Comparison of ENCODE assay signal across 9 cellular contexts in the genomic region with DNA sequence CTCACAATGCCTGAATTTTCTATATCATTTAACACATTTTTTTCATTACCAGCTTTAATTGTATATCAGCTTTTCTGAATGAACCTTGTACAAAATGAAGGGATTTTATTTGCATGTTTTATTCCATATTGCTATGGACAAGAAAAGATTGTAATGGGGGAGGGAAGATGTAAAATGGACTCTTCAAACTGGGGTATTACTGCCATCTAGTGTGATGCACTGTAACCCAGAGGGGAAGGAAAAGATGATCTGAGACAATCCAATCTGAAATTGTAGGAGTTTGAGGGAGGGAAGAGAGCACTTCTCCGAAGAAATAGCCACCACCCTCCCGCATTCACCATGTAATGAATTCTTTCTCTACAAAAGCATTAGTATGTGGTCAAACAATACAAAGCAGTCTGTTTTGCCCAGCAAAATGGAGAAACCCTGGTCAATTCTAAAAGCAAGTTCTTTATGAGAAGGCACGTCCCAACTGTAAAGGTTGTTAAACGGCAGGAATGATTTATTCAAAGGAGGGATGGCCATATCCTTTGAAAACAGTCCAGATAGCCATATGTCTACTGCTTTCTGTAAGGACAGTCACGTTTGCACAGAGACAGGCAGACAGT.
DNase-seq lines count a peak whose midpoint lies in the region; ATAC-seq, FAIRE-seq and TF ChIP-seq lines count a peak whose summit lies in the region.
"Had no signal": no experiment of that assay in that cellular context is flagged by ENCODE, and none has a peak within 500 bp of the region (broad histone marks: within the 10 kb centered on the region; RNA-seq: fewer than 3 reads in every experiment).

No MANE protein-coding gene starts in this region.

- H3K79me2 ChIP-seq in HepG2 (ENCODE audit: insufficient read depth, low read length), result no peaks in the 10 kb centered on the region

- TF ChIP-seq RAD21 in HepG2 (CRISPR knock-in tag; IDR thresholded peaks at IDR 0.05), result no peak

- DNase-seq in G401 (ENCODE audit: low spot score) (peak; percentile 83), NCI-H2227 treated with DMSO at 0.1 percent for 48 hours (lab: John Stamatoyannopoulos, UW) (peak; percentile 33), cerebellar cortex (ENCODE audit: low spot score) (peak; percentile 79), HepG2 (ENCODE audit: low spot score) (no peak), SIG-M5 (lab: John Stamatoyannopoulos, UW) (no peak), activated gamma-delta T cell (lab: John Stamatoyannopoulos, UW) (no peak)
- DNase-seq in naive thymus-derived CD8-positive, alpha-beta T cell, result no peak

- H3K9me3 ChIP-seq in HepG2 (ENCODE audit: low read length), result no peaks in the 10 kb centered on the region

- H3K9me3 Mint-ChIP-seq in naive thymus-derived CD8-positive, alpha-beta T cell, result peaks cover 0 to 3% (median 0%) of the 10 kb centered on the region in 9 donors

- BruUV-seq in HepG2 (replicated peaks; lab: Mats Ljungman, UMichigan), result no TSS peak

- TF ChIP-seq CTCF in HepG2 (CRISPR knock-in tag; IDR thresholded peaks at IDR 0.05), result peak; percentile 21; the same call in 1 of the 2 replicates

- no peak overlapping the region for H3K27ac Mint-ChIP-seq in naive thymus-derived CD8-positive, alpha-beta T cell

- H3K27ac ChIP-seq in HepG2 (ENCODE audit: extremely low read length, insufficient read depth, low read length), result no peak overlapping the region

- CTCF ChIA-PET in HepG2 (lab: Yijun Ruan, JAX; ENCODE audit: low intra/inter-chr PET ratio, low total read pairs), result no interaction called here

- no peaks in the 10 kb centered on the region for H3K36me3 Mint-ChIP-seq in naive thymus-derived CD8-positive, alpha-beta T cell

- 11% methylated on average over 5 of the region's 5 CpGs for WGBS in HepG2 (ENCODE audit: low lambda C conversion rate)

- H3K4me3 Mint-ChIP-seq in naive thymus-derived CD8-positive, alpha-beta T cell, result no peak overlapping the region

- in situ Hi-C loops in G401 (cut with HindIII; ENCODE audit: low sequenced_read_pairs), result no loop called here
- in situ Hi-C loops in HepG2 (cut with HindIII; ENCODE audit: extremely low pct_ligation_motif_present, low pct_unique_long_range_greater_than_20kb), result no loop called here

- ATAC-seq in HepG2, result no peak
- no peak for ATAC-seq in naive thymus-derived CD8-positive, alpha-beta T cell
- no peak for ATAC-seq in GM21515 (IDR thresholded peaks at IDR 0.05; ENCODE audit: unreplicated experiment)

- intact Hi-C loops in HepG2 (cut with micrococcal nuclease; ENCODE audit: unreplicated experiment), result no loop called here

- no peaks in the 10 kb centered on the region for H3K4me1 Mint-ChIP-seq in naive thymus-derived CD8-positive, alpha-beta T cell

- TF ChIP-seq EP300 in HepG2 (IDR thresholded peaks at IDR 0.05; ENCODE audit: low read depth in 2 of 2, low read length in 2 of 2) (no peak), HepG2 (CRISPR knock-in tag; IDR thresholded peaks at IDR 0.05; ENCODE audit: borderline replicate concordance) (no peak)

- no peaks in the 10 kb centered on the region for H3K4me1 ChIP-seq in HepG2 (ENCODE audit: insufficient read depth, low read length)

- H2AFZ ChIP-seq in HepG2 (ENCODE audit: low read length), result no peak overlapping the region

- no peak for TF ChIP-seq POLR2A in HepG2 (IDR thresholded peaks at IDR 0.05; ENCODE audit: insufficient read depth in 1 of 2, low read depth in 2 of 2, low read length in 2 of 2)

- H3K4me2 ChIP-seq in HepG2 (ENCODE audit: low read depth, low read length), result no peak overlapping the region

- no peak for FAIRE-seq in HepG2 (lab: Jason Lieb, UNC)
- FAIRE-seq: colon had no signal

- no peaks in the 10 kb centered on the region for H3K36me3 ChIP-seq in HepG2 (replicated peaks in 1 of 2; ENCODE audit: control insufficient read depth in 1 of 2, insufficient read depth in 2 of 2, low read length in 2 of 2)

- H3K4me3 ChIP-seq in HepG2 (replicated peaks in 1 of 3; ENCODE audit: insufficient read depth in 1 of 3, low read depth in 2 of 3, low read length in 3 of 3), result no peak overlapping the region

- no peaks in the 10 kb centered on the region for H4K20me1 ChIP-seq in HepG2 (ENCODE audit: insufficient read depth, low read length)

- H3K27me3 ChIP-seq in HepG2 (ENCODE audit: control insufficient read depth in 1 of 2, insufficient read depth in 2 of 2, low read length in 2 of 2), result no peaks in the 10 kb centered on the region

- no peak overlapping the region for H3K9ac ChIP-seq in HepG2 (ENCODE audit: insufficient read depth, low read depth, low read length)

- POLR2A ChIA-PET in HepG2 (lab: Yijun Ruan, JAX), result no interaction called here
- POLR2A ChIA-PET in naive thymus-derived CD8-positive, alpha-beta T cell (lab: Charles Lee), result no interaction called here

- no peaks in the 10 kb centered on the region for H3K27me3 Mint-ChIP-seq in naive thymus-derived CD8-positive, alpha-beta T cell

TF ChIP-seq in HepG2, 621 proteins besides CTCF, POLR2A, EP300 and RAD21:
- peak; percentile 28 for TF ChIP-seq STAG1 (CRISPR knock-in tag; IDR thresholded peaks at IDR 0.05)
- no peak for TF ChIP-seq TRIM24 (CRISPR knock-in tag; IDR thresholded peaks at IDR 0.05)
- TF ChIP-seq ZKSCAN1 (IDR thresholded peaks at IDR 0.05; ENCODE audit: low read length), result no peak

Comparison
In these comparisons a context has a peak if more than half of its experiments do, and no peak if none do; other contexts are left out.
1. DNase-seq: peak in G401 (single experiment), NCI-H2227 treated with DMSO at 0.1 percent for 48 hours (single experiment) and cerebellar cortex (single experiment); none in HepG2 (single experiment), naive thymus-derived CD8-positive, alpha-beta T cell (0 of 10), SIG-M5 (single experiment) and activated gamma-delta T cell (single experiment).